1 cellular context compared by ENCODE assay signal in genomic region chr7:131692131-131692960, GRCh38.
A peak's percentile ranks its signal among the peaks of the same experiment; 100 is the strongest.
TF ChIP-seq lines count a peak whose summit lies in the region.

No MANE protein-coding gene starts in this region.

TF ChIP-seq in K562, 482 proteins besides CTCF, POLR2A, EP300 and RAD21 (continued from another document and continues in another):
- TF ChIP-seq RERE (CRISPR knock-in tag; IDR thresholded peaks at IDR 0.05; ENCODE audit: borderline replicate concordance) = no peak
- TF ChIP-seq HES1 (IDR thresholded peaks at IDR 0.05; ENCODE audit: low read depth) = no peak
- TF ChIP-seq TRIM28 (IDR thresholded peaks at IDR 0.05) = no peak
- no peak for TF ChIP-seq FOXJ3 (CRISPR knock-in tag; IDR thresholded peaks at IDR 0.05)
- TF ChIP-seq EGR1 (conservative IDR thresholded peaks at IDR 0.05) = peak; percentile 75
- TF ChIP-seq ZBTB9 (CRISPR knock-in tag; IDR thresholded peaks at IDR 0.05) = no peak
- peak; percentile 19 for TF ChIP-seq HNRNPLL (IDR thresholded peaks at IDR 0.05; ENCODE audit: low read depth, low read length, poor library complexity, severe bottlenecking)
- TF ChIP-seq MED1 (CRISPR knock-in tag; IDR thresholded peaks at IDR 0.05; ENCODE audit: borderline replicate concordance) = no peak
- TF ChIP-seq FOXP1 (CRISPR knock-in tag; IDR thresholded peaks at IDR 0.05) = 0 out of 2 replicates have a peak, but pooled peaks have one; percentile 45
- no peak for TF ChIP-seq CC2D1A (IDR thresholded peaks at IDR 0.05)
- no peak for TF ChIP-seq ZNF408 (CRISPR knock-in tag; IDR thresholded peaks at IDR 0.05; ENCODE audit: low read depth)
- peak; percentile 23; the same call in 1 of the 2 replicates for TF ChIP-seq ZNF24 (IDR thresholded peaks at IDR 0.05)
- TF ChIP-seq L3MBTL2 (IDR thresholded peaks at IDR 0.05) = peak; percentile 54; the same call in 1 of the 2 replicates
- no peak for TF ChIP-seq TCF15 (CRISPR knock-in tag; IDR thresholded peaks at IDR 0.05)
- TF ChIP-seq ZSCAN32 (CRISPR knock-in tag; IDR thresholded peaks at IDR 0.05) = no peak
- TF ChIP-seq ZNF277 (CRISPR knock-in tag; IDR thresholded peaks at IDR 0.05; ENCODE audit: borderline replicate concordance) = no peak
- no peak for TF ChIP-seq NONO (IDR thresholded peaks at IDR 0.05; ENCODE audit: low read depth in 2 of 2, low read length in 1 of 2)
- 0 out of 2 replicates have a peak, but pooled peaks have one; percentile 40 for TF ChIP-seq GABPB1 (CRISPR knock-in tag; IDR thresholded peaks at IDR 0.05)
- TF ChIP-seq CBX1 (IDR thresholded peaks at IDR 0.05; ENCODE audit: low read depth) = no peak
- no peak for TF ChIP-seq PRDM10 (IDR thresholded peaks at IDR 0.05; ENCODE audit: partially characterized antibody)
- no peak for TF ChIP-seq TAF15 (IDR thresholded peaks at IDR 0.05; ENCODE audit: low read depth, low read length)
- TF ChIP-seq E2F6 (IDR thresholded peaks at IDR 0.05; ENCODE audit: borderline replicate concordance in 1 of 2, extremely low read depth in 1 of 2, insufficient read depth in 1 of 2, insufficient read length in 1 of 2, low read depth in 1 of 2, low read length in 1 of 2, poor library complexity in 1 of 2, severe bottlenecking in 1 of 2) = peak in 1 of 2 experiments; percentile 17
- TF ChIP-seq AFF1 (IDR thresholded peaks at IDR 0.05; ENCODE audit: low read depth in 1 of 2, partially characterized antibody in 2 of 2) = no peak
- TF ChIP-seq ZBTB5 (IDR thresholded peaks at IDR 0.05) = no peak
- TF ChIP-seq ZNF707 (CRISPR knock-in tag; conservative IDR thresholded peaks at IDR 0.05) = no peak
- TF ChIP-seq CEBPG (CRISPR knock-in tag; IDR thresholded peaks at IDR 0.05) = peak; percentile 58
- TF ChIP-seq CEBPG (tag; conservative IDR thresholded peaks at IDR 0.05 in 1 of 2, IDR thresholded peaks at IDR 0.05 in 1 of 2) = no peak
- peak; percentile 33; the same call in 1 of the 2 replicates for TF ChIP-seq TFAP4 (CRISPR knock-in tag; IDR thresholded peaks at IDR 0.05; ENCODE audit: borderline replicate concordance)
- no peak for TF ChIP-seq NR2C2 (CRISPR knock-in tag; IDR thresholded peaks at IDR 0.05)
- TF ChIP-seq NR2C2 (tag; IDR thresholded peaks at IDR 0.05) = no peak
- no peak for TF ChIP-seq SFPQ (IDR thresholded peaks at IDR 0.05; ENCODE audit: low read depth, low read length)
- TF ChIP-seq ETV1 (tag; conservative IDR thresholded peaks at IDR 0.05; ENCODE audit: low read depth) = no peak
- TF ChIP-seq KDM1A (IDR thresholded peaks at IDR 0.05) = no peak
